In genomic region chr22:23752090-23752691, GRCh38 we compare ENCODE assay signal across 11 cellular contexts. TPM values are rescaled to one million over a fixed set of nuclear protein-coding genes. Genes with fewer than 3 reads are reported as not detected.
DNase-seq lines count a peak whose midpoint lies in the region; ATAC-seq, FAIRE-seq and TF ChIP-seq lines count a peak whose summit lies in the region.
"Had no signal": no experiment of that assay in that cellular context is flagged by ENCODE, and none has a peak within 500 bp of the region (broad histone marks: within the 10 kb centered on the region; RNA-seq: fewer than 3 reads in every experiment).

No MANE protein-coding gene starts in this region.

- intact Hi-C loops in left ventricle myocardium inferior (cut with micrococcal nuclease) (no loop called here), cardiac septum (cut with DNase I) (no loop called here), ascending aorta (cut with DNase I) (no loop called here)

- H3K4me3 Mint-ChIP-seq in type B pancreatic cell: peak overlapping the region; percentile 79

- H3K4me3 ChIP-seq in left ventricle myocardium inferior: peak overlapping the region; percentile 83
- H3K4me3 ChIP-seq in NB4 (ENCODE audit: low read depth, low read length): no peak overlapping the region
- H3K4me3 ChIP-seq in ascending aorta: no peak overlapping the region

- no peak overlapping the region for H3K27ac Mint-ChIP-seq in type B pancreatic cell

- DNase-seq in left ventricle myocardium inferior: no peak
- DNase-seq in cardiac septum (ENCODE audit: low spot score): no peak
- DNase-seq in NB4 (ENCODE audit: low read depth): peak; percentile 80
- no peak for DNase-seq in type B pancreatic cell (ENCODE audit: extremely low spot score, unreplicated experiment)
- no peak for DNase-seq in ascending aorta (ENCODE audit: low spot score in 2 of 2)
- no peak for DNase-seq in urothelium cell line (ENCODE audit: low spot score)
- DNase-seq: cerebellar nuclear complex had no signal

- TF ChIP-seq POLR2A in NB4 (IDR thresholded peaks at IDR 0.05; ENCODE audit: extremely low read depth, insufficient read length): no peak

- ATAC-seq in esophagus mucosa: peak; percentile 24
- no peak for ATAC-seq in GM18519 (IDR thresholded peaks at IDR 0.05; ENCODE audit: low FRiP score, unreplicated experiment)

- H3K36me3 ChIP-seq in left ventricle myocardium inferior (no peaks in the 10 kb centered on the region), ascending aorta (no peaks in the 10 kb centered on the region)

- no peaks in the 10 kb centered on the region for H3K27me3 Mint-ChIP-seq in type B pancreatic cell

- TF ChIP-seq CTCF in left ventricle myocardium inferior (IDR thresholded peaks at IDR 0.05; ENCODE audit: borderline replicate concordance) (no peak), NB4 (IDR thresholded peaks at IDR 0.05; ENCODE audit: low read depth, low read length) (no peak), type B pancreatic cell (conservative IDR thresholded peaks at IDR 0.05) (no peak), ascending aorta (IDR thresholded peaks at IDR 0.05) (no peak)

- H3K36me3 Mint-ChIP-seq in type B pancreatic cell: peaks cover 6% of the 10 kb centered on the region

- no peaks in the 10 kb centered on the region for H3K9me3 Mint-ChIP-seq in type B pancreatic cell

- H3K4me1 ChIP-seq in left ventricle myocardium inferior (peaks cover 21% of the 10 kb centered on the region), ascending aorta (peaks cover 0 to 3% of the 10 kb centered on the region in 2 donors)

- H3K27me3 ChIP-seq in left ventricle myocardium inferior (ENCODE audit: low read depth) (no peaks in the 10 kb centered on the region), ascending aorta (no peaks in the 10 kb centered on the region)

- H3K9me3 ChIP-seq in left ventricle myocardium inferior (replicated peaks) (no peaks in the 10 kb centered on the region), ascending aorta (no peaks in the 10 kb centered on the region)

- no peak overlapping the region for H3K27ac ChIP-seq in left ventricle myocardium inferior (replicated peaks)
- H3K27ac ChIP-seq in ascending aorta: no peak overlapping the region

- FAIRE-seq in urothelium cell line (lab: Jason Lieb, UNC): no peak
- FAIRE-seq: islet of Langerhans had no signal

- H3K4me1 Mint-ChIP-seq in type B pancreatic cell (ENCODE audit: unreplicated experiment): peaks cover 17% of the 10 kb centered on the region

RNA-seq across cellular contexts. Expression of gene ZNF70, which starts 1.3 kb away (rescaled TPM):
- total RNA-seq in left ventricle myocardium inferior (4.0 TPM), cardiac septum (3.0 TPM), esophagus mucosa (1.4 TPM), type B pancreatic cell (ENCODE audit: low replicate concordance) (10.7 and 12.3 TPM in 2 replicates), ascending aorta (5.2 TPM)

RNA-seq across cellular contexts. Expression of gene VPREB3, which starts 2.0 kb away (rescaled TPM):
- total RNA-seq in left ventricle myocardium inferior: 0.69 TPM
- 2.1 TPM for total RNA-seq in cardiac septum
- 0.84 TPM for total RNA-seq in esophagus mucosa
- 0.92 TPM in 1 of 2 replicates, not detected in the other for total RNA-seq in type B pancreatic cell (ENCODE audit: low replicate concordance)
- total RNA-seq in ascending aorta: not detected
- total RNA-seq: ureter had no signal

RNA-seq across cellular contexts. Expression of gene C22orf15, which starts 10.6 kb away (rescaled TPM):
- total RNA-seq in left ventricle myocardium inferior (not detected), cardiac septum (not detected), esophagus mucosa (not detected), type B pancreatic cell (ENCODE audit: low replicate concordance) (1.7 TPM in 1 of 2 replicates, not detected in the other), ascending aorta (not detected)

RNA-seq across cellular contexts. Expression of gene CHCHD10, which starts 15.6 kb away (rescaled TPM):
- total RNA-seq in left ventricle myocardium inferior: 1,446 TPM
- 1,008 TPM for total RNA-seq in cardiac septum
- 124 TPM for total RNA-seq in esophagus mucosa
- 87.2 and 156 TPM in 2 replicates for total RNA-seq in type B pancreatic cell (ENCODE audit: low replicate concordance)
- 2.0 TPM for total RNA-seq in ascending aorta

RNA-seq across cellular contexts. Expression of gene MMP11, which starts 20.5 kb away (rescaled TPM):
- total RNA-seq in left ventricle myocardium inferior: 16.9 TPM
- 6.2 TPM for total RNA-seq in cardiac septum
- 1.7 TPM for total RNA-seq in esophagus mucosa
- total RNA-seq in type B pancreatic cell (ENCODE audit: low replicate concordance): 17.8 and 31.6 TPM in 2 replicates
- total RNA-seq in ascending aorta: 7.6 TPM
